Comparison of ENCODE assay signal across 20 cellular contexts in genomic region chr17:48749621-48750553, GRCh38. TPM values are rescaled to one million over a fixed set of nuclear protein-coding genes. Genes with fewer than 3 reads are reported as not detected.
DNase-seq lines count a peak whose midpoint lies in the region; ATAC-seq, FAIRE-seq and TF ChIP-seq lines count a peak whose summit lies in the region.
"Had no signal": no experiment of that assay in that cellular context is flagged by ENCODE, and none has a peak within 500 bp of the region (broad histone marks: within the 10 kb centered on the region; RNA-seq: fewer than 3 reads in every experiment).

No MANE protein-coding gene starts in this region.

- POLR2A ChIA-PET in K562 (lab: Yijun Ruan, JAX): interaction anchor here (0.5 to 1.8 kb wide), 4 partner anchors 11 to 1028 kb away, joined by 3 to 10 read pairs (median 4); partner anchors contain the start of gene HOXB13

- H3K4me1 Mint-ChIP-seq in GM23338: peaks cover 20% of the 10 kb centered on the region
- H3K4me1 Mint-ChIP-seq in naive B cell: peaks cover 26 to 33% (median 31%) of the 10 kb centered on the region in 3 donors

- WGBS in K562 (ENCODE audit: insufficient coverage, low coverage, missing lambda C conversion rate): 2% methylated on average over 32 of the region's 32 CpGs
- WGBS in spleen, 5 donors: 7 to 13% (median 8%) methylated on average over 24 to 32 of the region's 32 CpGs

- DNase-seq in GM23338 (ENCODE audit: low spot score) (peak; percentile 47), K562 (ENCODE audit: extremely low read depth in 1 of 4, low spot score in 3 of 4) (no peak), naive B cell (no peak), NCI-H446 (lab: John Stamatoyannopoulos, UW) (no peak), spleen (no peak), NCI-H524 (lab: John Stamatoyannopoulos, UW) (no peak)
- DNase-seq in stimulated activated naive CD4-positive, alpha-beta T cell (lab: John Stamatoyannopoulos, UW): no peak
- DNase-seq: ACHN; Calu3; CD4-positive, alpha-beta T cell; GF-D8; GOT3; NCI-H1048; NCI-H146; NCI-H2227 treated with DMSO at 0.1 percent for 48 hours; NCI-H69; Peyer's patch; Right ventricle myocardium superior had no signal

- H3K9me1 ChIP-seq in K562 (ENCODE audit: control insufficient read depth, insufficient read depth, low read length): no peaks in the 10 kb centered on the region

- no peaks in the 10 kb centered on the region for H3K9me3 ChIP-seq in K562 (replicated peaks; ENCODE audit: control insufficient read depth, insufficient read depth, low read depth, low read length)
- no peaks in the 10 kb centered on the region for H3K9me3 ChIP-seq in spleen
- H3K9me3 ChIP-seq: Peyer's patch had no signal

- H3K36me3 ChIP-seq in GM23338 (ENCODE audit: insufficient read depth) (no peaks in the 10 kb centered on the region; the same call in 1 of the 2 replicates), K562 (ENCODE audit: control insufficient read depth, insufficient read depth, low read length) (no peaks in the 10 kb centered on the region), spleen (no peaks in the 10 kb centered on the region)
- H3K36me3 ChIP-seq: Peyer's patch had no signal

- no TSS peak for BruUV-seq in K562 (replicated peaks; lab: Mats Ljungman, UMichigan)

- peak overlapping the region; percentile 93 for H3K27ac ChIP-seq in 22Rv1
- no peak overlapping the region for H3K27ac ChIP-seq in GM23338 (ENCODE audit: low read depth)
- no peak overlapping the region for H3K27ac ChIP-seq in K562 (ENCODE audit: extremely low read depth, low read depth, low read length)
- H3K27ac ChIP-seq in spleen: no peak overlapping the region
- H3K27ac ChIP-seq: Peyer's patch had no signal

- no peak for TF ChIP-seq RAD21 in K562 (CRISPR knock-in tag; conservative IDR thresholded peaks at IDR 0.05 in 1 of 2, IDR thresholded peaks at IDR 0.05 in 1 of 2)

- H3F3A ChIP-seq in GM23338 (replicated peaks; ENCODE audit: low read depth): peaks cover 35% of the 10 kb centered on the region

- no peak for FAIRE-seq in K562 (lab: Jason Lieb, UNC)

- H3K36me3 Mint-ChIP-seq in GM23338 (ENCODE audit: low read depth): no peaks in the 10 kb centered on the region
- H3K36me3 Mint-ChIP-seq in naive B cell: peaks cover 0 to 17% of the 10 kb centered on the region in 2 donors

- TF ChIP-seq POLR2A in K562 (conservative IDR thresholded peaks at IDR 0.05): no peak
- TF ChIP-seq POLR2A in spleen (IDR thresholded peaks at IDR 0.05): no peak

- no peak overlapping the region for H2AFZ ChIP-seq in GM23338
- no peak overlapping the region for H2AFZ ChIP-seq in K562 (ENCODE audit: low read depth, low read length)

- H3K27me3 Mint-ChIP-seq in GM23338 (ENCODE audit: insufficient read depth, low read depth, poor library complexity): peaks cover 100% of the 10 kb centered on the region
- peaks cover 72 to 86% (median 82%) of the 10 kb centered on the region in 3 donors for H3K27me3 Mint-ChIP-seq in naive B cell

- TF ChIP-seq CTCF in 22Rv1 (IDR thresholded peaks at IDR 0.05) (no peak), GM23338 (conservative IDR thresholded peaks at IDR 0.05; ENCODE audit: low read depth in 2 of 2) (no peak), K562 (IDR thresholded peaks at IDR 0.05 in 2 of 3, conservative IDR thresholded peaks at IDR 0.05 in 1 of 3; ENCODE audit: insufficient read depth in 2 of 3, low read depth in 1 of 3, low read length in 3 of 3) (no peak), spleen (IDR thresholded peaks at IDR 0.05 in 8 of 11, conservative IDR thresholded peaks at IDR 0.05 in 3 of 11) (no peak)

- H3K9ac ChIP-seq in K562 (ENCODE audit: insufficient read depth in 1 of 2, low read depth in 2 of 2, low read length in 2 of 2): no peak overlapping the region

- H4K20me1 ChIP-seq in GM23338 (replicated peaks; ENCODE audit: insufficient read depth): peaks cover 74% of the 10 kb centered on the region
- H4K20me1 ChIP-seq in K562 (replicated peaks; ENCODE audit: control insufficient read depth, insufficient read depth, low read length): peaks cover 13% of the 10 kb centered on the region; the same call in 1 of the 2 replicates

- intact Hi-C loops in K562 (cut with micrococcal nuclease) (no loop called here), spleen (cut with DNase I; ENCODE audit: low total_unique reads) (no loop called here)

- H3K27me3 ChIP-seq in GM23338 (ENCODE audit: insufficient read depth) (peaks cover 100% of the 10 kb centered on the region), K562 (ENCODE audit: control insufficient read depth in 2 of 2, insufficient read depth in 2 of 2, low read length in 2 of 2) (peaks cover 82 to 89% of the 10 kb centered on the region in 2 experiments), spleen (replicated peaks in 1 of 7) (peaks cover 14 to 100% (median 98%) of the 10 kb centered on the region in 7 donors)

- CTCF ChIA-PET in K562 (lab: Yijun Ruan, JAX; ENCODE audit: low intra/inter-chr PET ratio): no interaction called here

- H3K9me3 Mint-ChIP-seq in GM23338 (0 out of 3 replicates have a peak, but pooled peaks cover 5% of the 10 kb centered on the region), naive B cell (peaks cover 0 to 11% (median 8%) of the 10 kb centered on the region in 7 donors)
- H3K9me3 Mint-ChIP-seq: CD4-positive, alpha-beta T cell had no signal

- no peaks in the 10 kb centered on the region for H3K9me2 ChIP-seq in GM23338 (ENCODE audit: insufficient read depth)

- TF ChIP-seq EP300 in K562 (IDR thresholded peaks at IDR 0.05; ENCODE audit: low read length): no peak

- H3K4me1 ChIP-seq in GM23338 (ENCODE audit: insufficient read depth) (peaks cover 37% of the 10 kb centered on the region), K562 (replicated peaks in 1 of 2; ENCODE audit: control insufficient read depth in 2 of 2, insufficient read depth in 2 of 2, low read length in 2 of 2) (peaks cover 0 to 16% of the 10 kb centered on the region in 2 experiments; a peak in 1 of 5 replicates), spleen (peaks cover 0 to 43% (median 19%) of the 10 kb centered on the region in 6 donors)

- H3K4me3 ChIP-seq in GM23338 (no peak overlapping the region), K562 (no peak overlapping the region), spleen (no peak overlapping the region)
- H3K4me3 ChIP-seq: Peyer's patch had no signal

- in situ Hi-C loops in K562 (cut with MboI): no loop called here

- H3K4me2 ChIP-seq in GM23338 (no peak overlapping the region), K562 (ENCODE audit: insufficient read depth, low read length) (no peak overlapping the region)

- H3K79me2 ChIP-seq in GM23338 (replicated peaks; ENCODE audit: insufficient read depth) (no peaks in the 10 kb centered on the region), K562 (ENCODE audit: control insufficient read depth, insufficient read depth, low read length) (no peaks in the 10 kb centered on the region)

- H3K27ac Mint-ChIP-seq in GM23338: no peak overlapping the region
- peak overlapping the region in 4 of 6 donors; percentile 70 to 89 (median 82) for H3K27ac Mint-ChIP-seq in naive B cell
- H3K27ac Mint-ChIP-seq: CD4-positive, alpha-beta T cell had no signal

- ATAC-seq in GM23338 (no peak), K562 (peak; percentile 38; the same call in 2 of the 3 replicates), naive B cell (ENCODE audit: low read depth in 2 of 2) (no peak)

- no peak overlapping the region for H3K4me3 Mint-ChIP-seq in GM23338
- H3K4me3 Mint-ChIP-seq in naive B cell: peak overlapping the region in 2 of 8 donors; percentile 15 to 65
- H3K4me3 Mint-ChIP-seq: CD4-positive, alpha-beta T cell had no signal

RNA-seq across cellular contexts. Expression of gene HOXB13, which starts 21.3 kb away (rescaled TPM):
- not detected in 2 replicates for total RNA-seq in GM23338 (2014; rRNA removed; shearing (Covaris generic))
- polyA plus RNA-seq in GM23338 (2016; fragmentation: Nextera tagmentation; extraction: Ambion mirVana) (not detected in 2 replicates), K562 (2011; rRNA removed) (0.01 TPM in 1 of 2 replicates, not detected in the other), K562 (2014; fragmentation: Illumina TruSeq; extraction: Trizol) (not detected in 2 replicates), K562 (2014; fragmentation: Nextera tagmentation; extraction: Ambion mirVana) (not detected), K562 (2014; rRNA removed) (not detected in 2 replicates), naive B cell (ENCODE audit: low read depth in 6 of 6) (not detected), spleen (under 1 TPM in 1 of 3 donors, not detected in 2; 0.02 TPM)
- not detected in 2 replicates for total RNA-seq in K562 (2011; cell fraction: chromatin; rRNA removed; ENCODE audit: low replicate concordance)
- total RNA-seq in K562 (2011; cell fraction: nucleolus; rRNA removed): not detected in 2 replicates
- total RNA-seq in K562 (2011; cell fraction: nucleoplasm; rRNA removed): not detected in 2 replicates
- total RNA-seq in K562 (2014; rRNA removed) (not detected in 2 replicates), K562 (2014; rRNA removed; fragmentation: Illumina TruSeq; extraction: Trizol) (not detected in 2 replicates), K562 (2015; rRNA removed; fragmentation: Illumina TruSeq; extraction: Trizol) (not detected in 2 replicates), K562 (2021) (not detected in 2 replicates), spleen (not detected)
- 0.03 TPM in 1 of 2 replicates, not detected in the other for polyA plus RNA-seq in K562 (2011; cell fraction: cytosol; rRNA removed)
- polyA plus RNA-seq in K562 (2011; cell fraction: nucleus; rRNA removed): not detected in 2 replicates
- polyA plus RNA-seq in K562 (2012): not detected in 2 replicates
- polyA minus RNA-seq in K562 (2011; rRNA and poly(A)+ RNA removed): not detected in 2 replicates
- not detected in 2 replicates for polyA minus RNA-seq in K562 (2011; cell fraction: cytosol; rRNA and poly(A)+ RNA removed)
- polyA minus RNA-seq in K562 (2011; cell fraction: nucleus; rRNA and poly(A)+ RNA removed): not detected in 2 replicates
- total RNA-seq: CD4-positive, alpha-beta T cell; Right ventricle myocardium superior had no signal

RNA-seq across cellular contexts. Expression of gene PRAC2, which starts 26.9 kb away (rescaled TPM):
- total RNA-seq in GM23338 (2014; rRNA removed; shearing (Covaris generic)): not detected in 2 replicates
- polyA plus RNA-seq in GM23338 (2016; fragmentation: Nextera tagmentation; extraction: Ambion mirVana): not detected in 2 replicates
- total RNA-seq in K562 (2011; cell fraction: chromatin; rRNA removed; ENCODE audit: low replicate concordance): not detected in 2 replicates
- not detected in 2 replicates for total RNA-seq in K562 (2011; cell fraction: nucleolus; rRNA removed)
- total RNA-seq in K562 (2011; cell fraction: nucleoplasm; rRNA removed): not detected in 2 replicates
- not detected in 2 replicates for total RNA-seq in K562 (2014; rRNA removed)
- total RNA-seq in K562 (2014; rRNA removed; fragmentation: Illumina TruSeq; extraction: Trizol): not detected in 2 replicates
- not detected in 2 replicates for total RNA-seq in K562 (2015; rRNA removed; fragmentation: Illumina TruSeq; extraction: Trizol)
- total RNA-seq in K562 (2021): not detected in 2 replicates
- polyA plus RNA-seq in K562 (2011; rRNA removed): not detected in 2 replicates
- not detected in 2 replicates for polyA plus RNA-seq in K562 (2011; cell fraction: cytosol; rRNA removed)
- not detected in 2 replicates for polyA plus RNA-seq in K562 (2011; cell fraction: nucleus; rRNA removed)
- not detected in 2 replicates for polyA plus RNA-seq in K562 (2012)
- polyA plus RNA-seq in K562 (2014; fragmentation: Illumina TruSeq; extraction: Trizol): not detected in 2 replicates
- not detected for polyA plus RNA-seq in K562 (2014; fragmentation: Nextera tagmentation; extraction: Ambion mirVana)
- not detected in 2 replicates for polyA plus RNA-seq in K562 (2014; rRNA removed)
- not detected in 2 replicates for polyA minus RNA-seq in K562 (2011; rRNA and poly(A)+ RNA removed)
- polyA minus RNA-seq in K562 (2011; cell fraction: cytosol; rRNA and poly(A)+ RNA removed): not detected in 2 replicates
- polyA minus RNA-seq in K562 (2011; cell fraction: nucleus; rRNA and poly(A)+ RNA removed): not detected in 2 replicates
- not detected for polyA plus RNA-seq in naive B cell (ENCODE audit: low read depth in 6 of 6)
- total RNA-seq in spleen: not detected
- not detected for polyA plus RNA-seq in spleen
- total RNA-seq: Calu3; CD4-positive, alpha-beta T cell; Peyer's patch; Right ventricle myocardium superior had no signal

RNA-seq across cellular contexts. Expression of gene PRAC1, which starts 27.6 kb away (rescaled TPM):
- not detected in 2 replicates for total RNA-seq in GM23338 (2014; rRNA removed; shearing (Covaris generic))
- polyA plus RNA-seq in GM23338 (2016; fragmentation: Nextera tagmentation; extraction: Ambion mirVana) (0.70 TPM in 1 of 2 replicates, not detected in the other), K562 (2011; rRNA removed) (not detected in 2 replicates), K562 (2014; fragmentation: Illumina TruSeq; extraction: Trizol) (not detected in 2 replicates), K562 (2014; fragmentation: Nextera tagmentation; extraction: Ambion mirVana) (not detected), K562 (2014; rRNA removed) (not detected in 2 replicates), naive B cell (ENCODE audit: low read depth in 6 of 6) (not detected), spleen (not detected)
- total RNA-seq in K562 (2011; cell fraction: chromatin; rRNA removed; ENCODE audit: low replicate concordance): not detected in 2 replicates
- not detected in 2 replicates for total RNA-seq in K562 (2011; cell fraction: nucleolus; rRNA removed)
- not detected in 2 replicates for total RNA-seq in K562 (2011; cell fraction: nucleoplasm; rRNA removed)
- total RNA-seq in K562 (2014; rRNA removed) (not detected in 2 replicates), K562 (2014; rRNA removed; fragmentation: Illumina TruSeq; extraction: Trizol) (not detected in 2 replicates), K562 (2015; rRNA removed; fragmentation: Illumina TruSeq; extraction: Trizol) (not detected in 2 replicates), K562 (2021) (not detected in 2 replicates), spleen (not detected)
- not detected in 2 replicates for polyA plus RNA-seq in K562 (2011; cell fraction: cytosol; rRNA removed)
- not detected in 2 replicates for polyA plus RNA-seq in K562 (2011; cell fraction: nucleus; rRNA removed)
- not detected in 2 replicates for polyA plus RNA-seq in K562 (2012)
- not detected in 2 replicates for polyA minus RNA-seq in K562 (2011; rRNA and poly(A)+ RNA removed)
- polyA minus RNA-seq in K562 (2011; cell fraction: cytosol; rRNA and poly(A)+ RNA removed): not detected in 2 replicates
- polyA minus RNA-seq in K562 (2011; cell fraction: nucleus; rRNA and poly(A)+ RNA removed): not detected in 2 replicates
- total RNA-seq: Calu3; CD4-positive, alpha-beta T cell; HT-29; Peyer's patch; Right ventricle myocardium superior had no signal
